Comparison of ENCODE assay signal across 1 cellular context in the genomic region with DNA sequence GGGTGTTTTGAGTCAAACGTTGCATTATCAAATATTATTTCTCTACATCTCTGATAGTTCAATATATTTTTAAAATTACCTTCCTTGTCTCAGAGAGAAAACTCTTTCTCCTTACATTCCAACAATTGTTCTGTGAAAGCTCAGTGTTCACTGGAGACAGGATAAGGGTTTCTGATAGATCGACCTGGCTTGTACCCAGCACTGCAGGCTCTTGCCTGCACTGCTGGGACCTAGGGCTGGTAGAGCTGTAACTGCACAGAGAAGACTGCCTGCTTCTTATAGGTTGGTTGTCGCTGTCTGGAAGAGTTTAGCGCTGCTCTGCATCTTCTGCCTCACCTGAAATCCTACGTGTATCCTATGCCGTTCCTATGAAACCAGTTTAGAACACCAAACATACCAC.
TF ChIP-seq lines count a peak whose summit lies in the region.

No MANE protein-coding gene starts in this region.

TF ChIP-seq in WTC11, 78 proteins besides CTCF, POLR2A, EP300 and RAD21 (continued from another document):
- TF ChIP-seq, protein P1, sequence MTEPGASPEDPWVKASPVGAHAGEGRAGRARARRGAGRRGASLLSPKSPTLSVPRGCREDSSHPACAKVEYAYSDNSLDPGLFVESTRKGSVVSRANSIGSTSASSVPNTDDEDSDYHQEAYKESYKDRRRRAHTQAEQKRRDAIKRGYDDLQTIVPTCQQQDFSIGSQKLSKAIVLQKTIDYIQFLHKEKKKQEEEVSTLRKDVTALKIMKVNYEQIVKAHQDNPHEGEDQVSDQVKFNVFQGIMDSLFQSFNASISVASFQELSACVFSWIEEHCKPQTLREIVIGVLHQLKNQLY (CRISPR knock-in tag; IDR thresholded peaks at IDR 0.05), result no peak
- TF ChIP-seq ZNF263 (CRISPR knock-in tag; IDR thresholded peaks at IDR 0.05; ENCODE audit: low read depth) (no peak), E2F1 (CRISPR knock-in tag; IDR thresholded peaks at IDR 0.05) (no peak)
